ENCODE assay signal across 32 cellular contexts in genomic region chr18:31432316-31432715, GRCh38. TPM values are rescaled to one million over a fixed set of nuclear protein-coding genes. Genes with fewer than 3 reads are reported as not detected.
"Had no signal": no experiment of that assay in that cellular context is flagged by ENCODE, and none has a peak within 500 bp of the region (broad histone marks: within the 10 kb centered on the region; RNA-seq: fewer than 3 reads in every experiment).

No MANE protein-coding gene starts in this region.

- H3K27ac ChIP-seq: neural progenitor cell, ovary, parathyroid adenoma, psoas muscle, skin epidermis, spleen, suprapubic skin, testis, tibial artery, transverse colon, upper lobe of right lung, uterus had no signal

- H3K79me2 ChIP-seq: parathyroid adenoma had no signal

- H3K9me3 ChIP-seq: ovary, psoas muscle, suprapubic skin, testis, uterus had no signal

- H3K36me3 ChIP-seq: neural progenitor cell, ovary, spleen, suprapubic skin, tibial artery, transverse colon, upper lobe of right lung, uterus had no signal

- H2AFZ ChIP-seq: neural progenitor cell, parathyroid adenoma had no signal

- H3K4me3 ChIP-seq: neural progenitor cell, ovary, psoas muscle, skin epidermis, smooth muscle cell, spleen, suprapubic skin, testis, tibial artery, transverse colon, upper lobe of right lung, uterus had no signal

- H3K27me3 ChIP-seq: neural progenitor cell, ovary, spleen, suprapubic skin, testis, tibial artery, transverse colon, upper lobe of right lung, uterus had no signal

- H3K9ac ChIP-seq: neural progenitor cell, parathyroid adenoma had no signal

- H3K4me1 ChIP-seq: neural progenitor cell, parathyroid adenoma, psoas muscle, spleen, testis, tibial artery, upper lobe of right lung, uterus had no signal

- H3K4me2 ChIP-seq: neural progenitor cell, smooth muscle cell had no signal

- DNase-seq: natural killer cell; occipital lobe; ovary; posterior cingulate gyrus; psoas muscle; right cardiac atrium; spleen; stimulated activated CD4-positive, alpha-beta T cell treated with anti-CD3 and anti-CD28 coated beads, Interleukin-12 subunit alpha, Interleukin-12 subunit beta, amount 100 ng/mL, for 4 hours; stimulated activated CD4-positive, alpha-beta T cell treated with anti-CD3 and anti-CD28 coated beads, Interleukin-1b, Interleukin-23, amount 100 ng/mL, for 48 hours; stimulated activated CD4-positive, alpha-beta T cell treated with anti-CD3 and anti-CD28 coated beads, Interleukin-4, amount 100 ng/mL, for 1 hour; stimulated activated CD4-positive, alpha-beta T cell treated with anti-CD3 and anti-CD28 coated beads, Interleukin-4, amount 100 ng/mL, for 4 hours; stimulated activated CD8-positive, alpha-beta memory T cell treated with anti-CD3 and anti-CD28 coated beads, Interleukin-4, amount 100 ng/mL, for 48 hours; stimulated activated naive CD4-positive, alpha-beta T cell; stimulated activated naive CD8-positive, alpha-beta T cell treated with anti-CD3 and anti-CD28 coated beads, Interleukin-15, amount 100 ng/mL, for 72 hours; stimulated activated naive CD8-positive, alpha-beta T cell treated with anti-CD3 and anti-CD28 coated beads, Interleukin-15, Interleukin-2, amounts not matched to agents 100 U/mL and 50 U/mL, for 24 hours; substantia nigra; testis; tibial artery; transverse colon; upper lobe of right lung; uterus had no signal

RNA-seq across cellular contexts. Expression of gene DSG3, which starts 15.2 kb away (rescaled TPM):
- total RNA-seq: progenitor cell of endocrine pancreas, right cardiac atrium, sciatic nerve, spleen had no signal
- polyA plus RNA-seq: neural cell, ovary, right cardiac atrium had no signal

RNA-seq across cellular contexts. Expression of gene DSG4, which starts 55.7 kb away (rescaled TPM):
- total RNA-seq: natural killer cell, occipital lobe, osteoblast, ovary, progenitor cell of endocrine pancreas, psoas muscle, renal cortical epithelial cell, right cardiac atrium, sciatic nerve, spleen, transverse colon, upper lobe of right lung had no signal
- polyA plus RNA-seq: neural cell, ovary, psoas muscle, right cardiac atrium, smooth muscle cell, spleen, urinary bladder had no signal
